15 cellular contexts compared by ENCODE assay signal in the genomic region with DNA sequence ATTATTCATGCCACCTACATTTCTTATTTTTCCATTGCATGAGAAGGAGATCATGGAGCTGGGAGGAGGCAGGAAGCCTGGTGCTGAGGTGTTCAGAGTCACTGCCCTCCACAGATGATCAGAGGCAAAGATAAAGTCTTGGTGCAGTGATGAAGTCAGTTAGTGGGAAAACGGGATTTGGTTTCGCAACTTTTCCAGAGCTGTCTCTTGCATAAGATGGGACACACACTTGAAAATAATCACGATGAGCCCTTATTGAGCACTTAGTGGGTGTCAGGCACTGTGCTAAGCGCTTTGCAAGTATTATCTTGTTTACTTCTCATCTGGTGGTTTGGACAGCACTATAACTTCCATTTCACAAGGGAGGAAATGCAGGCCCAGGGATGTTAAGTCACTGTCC.
DNase-seq lines count a peak whose midpoint lies in the region; ATAC-seq and TF ChIP-seq lines count a peak whose summit lies in the region.
"Had no signal": no experiment of that assay in that cellular context is flagged by ENCODE, and none has a peak within 500 bp of the region (broad histone marks: within the 10 kb centered on the region; RNA-seq: fewer than 3 reads in every experiment).

No MANE protein-coding gene starts in this region.

- DNase-seq in HFFc6, result peak; percentile 17
- DNase-seq in ascending aorta (ENCODE audit: low spot score in 2 of 2), result no peak
- peak; percentile 44 to 58 for DNase-seq in foreskin keratinocyte
- DNase-seq in KBM-7, result no peak
- DNase-seq: activated effector memory CD4-positive, alpha-beta T cell treated with Interleukin-2 at 50 U/mL for 16 hours; CD8-positive, alpha-beta T cell; MG63; NCI-H2029; NCI-H69; nucleus accumbens; stimulated activated CD4-positive, alpha-beta T cell treated with anti-CD3 and anti-CD28 coated beads, Interleukin-12 subunit alpha, Interleukin-12 subunit beta, amount 100 ng/mL, for 4 hours; WERI-Rb-1 had no signal

- no peak overlapping the region for H3K4me3 Mint-ChIP-seq in HFFc6
- H3K4me3 Mint-ChIP-seq: CD8-positive, alpha-beta T cell had no signal

- no peaks in the 10 kb centered on the region for H3K9me3 ChIP-seq in ascending aorta
- H3K9me3 ChIP-seq: MG63 had no signal

- in situ Hi-C loops in KBM-7 (cut with MboI; ENCODE audit: low pct_unique_long_range_greater_than_20kb, low sequenced_read_pairs), result no loop called here

- no peak overlapping the region for H3K4me3 ChIP-seq in ascending aorta
- no peak overlapping the region for H3K4me3 ChIP-seq in skin epidermis
- H3K4me3 ChIP-seq: MG63 had no signal

- no peaks in the 10 kb centered on the region for H3K36me3 Mint-ChIP-seq in HFFc6 (ENCODE audit: low read depth)
- H3K36me3 Mint-ChIP-seq: CD8-positive, alpha-beta T cell had no signal

- H3K27me3 Mint-ChIP-seq in HFFc6 (ENCODE audit: insufficient read depth), result peaks cover 13% of the 10 kb centered on the region

- H3K9me3 Mint-ChIP-seq in HFFc6, result no peaks in the 10 kb centered on the region
- H3K9me3 Mint-ChIP-seq: CD8-positive, alpha-beta T cell had no signal

- intact Hi-C loops in ascending aorta (cut with DNase I), result no loop called here

- ATAC-seq in foreskin keratinocyte, result no peak
- no peak for ATAC-seq in HG02588 (IDR thresholded peaks at IDR 0.05; ENCODE audit: unreplicated experiment)
- ATAC-seq in GM18909 (IDR thresholded peaks at IDR 0.05; ENCODE audit: poor library complexity, unreplicated experiment), result no peak
- ATAC-seq: CD8-positive, alpha-beta T cell had no signal

- no peak overlapping the region for H3K27ac Mint-ChIP-seq in HFFc6
- H3K27ac Mint-ChIP-seq: CD8-positive, alpha-beta T cell had no signal

- no peaks in the 10 kb centered on the region for H3K36me3 ChIP-seq in ascending aorta
- H3K36me3 ChIP-seq: MG63, WERI-Rb-1 had no signal

- H3K27me3 ChIP-seq in ascending aorta, result no peaks in the 10 kb centered on the region
- peaks cover under 1% of the 10 kb centered on the region for H3K27me3 ChIP-seq in foreskin keratinocyte
- H3K27me3 ChIP-seq: MG63 had no signal

- H3K4me1 ChIP-seq in ascending aorta, result peaks cover 0 to 8% of the 10 kb centered on the region in 2 donors
- no peaks in the 10 kb centered on the region for H3K4me1 ChIP-seq in foreskin keratinocyte

- H3K27ac ChIP-seq in ascending aorta, result peak overlapping the region; percentile 27 to 51
- no peak overlapping the region for H3K27ac ChIP-seq in foreskin keratinocyte
- H3K27ac ChIP-seq in skin epidermis, result peak overlapping the region in 13 of 21 experiments; percentile 22 to 79 (median 65)
- H3K27ac ChIP-seq: WERI-Rb-1 had no signal

- peaks cover 15% of the 10 kb centered on the region for H3K4me1 Mint-ChIP-seq in HFFc6 (ENCODE audit: low read depth)

- TF ChIP-seq CTCF in HFFc6 (IDR thresholded peaks at IDR 0.05) (no peak), ascending aorta (IDR thresholded peaks at IDR 0.05) (no peak), foreskin keratinocyte (conservative IDR thresholded peaks at IDR 0.05) (no peak)

Comparison
In these comparisons a context has a peak if more than half of its experiments do, and no peak if none do; other contexts are left out.
1. DNase-seq: peak in HFFc6 (single experiment) and foreskin keratinocyte (2 of 2); none in ascending aorta (0 of 2) and KBM-7 (single experiment).